ENCODE assay signal across 8 cellular contexts in genomic region chr3:86563358-86563970, GRCh38.
DNase-seq lines count a peak whose midpoint lies in the region; ATAC-seq and TF ChIP-seq lines count a peak whose summit lies in the region.

No MANE protein-coding gene starts in this region.

- H3K4me1 ChIP-seq in Panc1 (ENCODE audit: control insufficient read depth, insufficient read depth, low read length) = no peaks in the 10 kb centered on the region

- no peak overlapping the region for H3K27ac ChIP-seq in Panc1 (ENCODE audit: low read length)

- in situ Hi-C loops in Panc1 (cut with HindIII; ENCODE audit: low pct_unique_long_range_greater_than_20kb, low sequenced_read_pairs) = no loop called here

- POLR2A ChIA-PET in Panc1 (lab: Charles Lee) = no interaction called here

- H3K4me3 Mint-ChIP-seq in natural killer cell = no peak overlapping the region
- no peak overlapping the region for H3K4me3 Mint-ChIP-seq in natural killer cell treated with Interleukin-12 subunit alpha and Interleukin-12 subunit beta and Interleukin-15 and Interleukin-18, amount 100 ng/mL, for 72 hours

- no peaks in the 10 kb centered on the region for H3K4me1 Mint-ChIP-seq in natural killer cell
- no peaks in the 10 kb centered on the region for H3K4me1 Mint-ChIP-seq in natural killer cell treated with Interleukin-12 subunit alpha and Interleukin-12 subunit beta and Interleukin-15 and Interleukin-18, amount 100 ng/mL, for 72 hours (ENCODE audit: low read depth in 2 of 2)

- H3K36me3 Mint-ChIP-seq in natural killer cell = no peaks in the 10 kb centered on the region
- peaks cover 3% of the 10 kb centered on the region for H3K36me3 Mint-ChIP-seq in natural killer cell treated with Interleukin-12 subunit alpha and Interleukin-12 subunit beta and Interleukin-15 and Interleukin-18, amount 100 ng/mL, for 72 hours

- TF ChIP-seq CTCF in natural killer cell (IDR thresholded peaks at IDR 0.05) (peak; percentile 21), Panc1 (IDR thresholded peaks at IDR 0.05) (no peak; the same call in 1 of the 2 replicates)

- no peak for ATAC-seq in natural killer cell
- ATAC-seq in natural killer cell treated with Interleukin-12 subunit alpha and Interleukin-12 subunit beta and Interleukin-15 and Interleukin-18, amount 100 ng/mL, for 72 hours = no peak
- ATAC-seq in Panc1 = no peak

- peaks cover under 1 to 5% of the 10 kb centered on the region in 2 donors for H3K9me3 Mint-ChIP-seq in natural killer cell
- peaks cover 8% of the 10 kb centered on the region for H3K9me3 Mint-ChIP-seq in natural killer cell treated with Interleukin-12 subunit alpha and Interleukin-12 subunit beta and Interleukin-15 and Interleukin-18, amount 100 ng/mL, for 72 hours

- H3K4me3 ChIP-seq in Panc1 (ENCODE audit: low read depth in 2 of 2, low read length in 2 of 2) = no peak overlapping the region

- CTCF ChIA-PET in Panc1 (lab: Charles Lee) = no interaction called here

- intact Hi-C loops in natural killer cell (cut with micrococcal nuclease) = no loop called here
- intact Hi-C loops in Panc1 (cut with micrococcal nuclease; ENCODE audit: unreplicated experiment) = loop anchor here (5.0 kb wide), 1 partner anchor 741 kb away; no protein-coding TSS in a partner anchor

- BruUV-seq in Panc1 (replicated peaks; lab: Mats Ljungman, UMichigan) = no TSS peak

- no peaks in the 10 kb centered on the region for H3K9me3 ChIP-seq in Panc1 (ENCODE audit: control insufficient read depth, insufficient read depth, low read depth, low read length)

- no peaks in the 10 kb centered on the region for H3K27me3 ChIP-seq in Panc1 (ENCODE audit: control insufficient read depth, insufficient read depth, low read length)

- H3K36me3 ChIP-seq in Panc1 (ENCODE audit: control insufficient read depth, insufficient read depth, low read length) = no peaks in the 10 kb centered on the region

- no peak for DNase-seq in natural killer cell
- DNase-seq in natural killer cell treated with Interleukin-12 subunit alpha and Interleukin-12 subunit beta and Interleukin-15 and Interleukin-18, amount 100 ng/mL, for 72 hours (ENCODE audit: low spot score) = no peak
- DNase-seq in HT-29 (ENCODE audit: low spot score) = peak; percentile 23
- DNase-seq in Panc1 (ENCODE audit: low read depth, low spot score) = peak; percentile 5
- DNase-seq in erythroblast (lab: John Stamatoyannopoulos, UW) = peak; percentile 29 to 54
- peak; percentile 51 for DNase-seq in renal cortical epithelial cell (ENCODE audit: low read depth)
- no peak for DNase-seq in stimulated activated CD4-positive, alpha-beta T cell treated with anti-CD3 and anti-CD28 coated beads, Interleukin-4, amount 100 ng/mL, for 24 hours
- DNase-seq in activated CD8-positive, alpha-beta memory T cell treated with anti-CD3 and anti-CD28 coated beads for 24 hours = no peak

- H3K27ac Mint-ChIP-seq in natural killer cell = no peak overlapping the region
- no peak overlapping the region for H3K27ac Mint-ChIP-seq in natural killer cell treated with Interleukin-12 subunit alpha and Interleukin-12 subunit beta and Interleukin-15 and Interleukin-18, amount 100 ng/mL, for 72 hours

- H3K27me3 Mint-ChIP-seq in natural killer cell (ENCODE audit: low read depth in 2 of 2) = no peaks in the 10 kb centered on the region
- H3K27me3 Mint-ChIP-seq in natural killer cell treated with Interleukin-12 subunit alpha and Interleukin-12 subunit beta and Interleukin-15 and Interleukin-18, amount 100 ng/mL, for 72 hours = no peaks in the 10 kb centered on the region

- no peak for TF ChIP-seq POLR2A in erythroblast (IDR thresholded peaks at IDR 0.05; ENCODE audit: low read length)

Comparison
In these comparisons a context has a peak if more than half of its experiments do, and no peak if none do; other contexts are left out.
1. DNase-seq: peak in HT-29 (single experiment), Panc1 (single experiment), erythroblast (2 of 2) and renal cortical epithelial cell (single experiment); none in natural killer cell (single experiment), natural killer cell treated with Interleukin-12 subunit alpha and Interleukin-12 subunit beta and Interleukin-15 and Interleukin-18, amount 100 ng/mL, for 72 hours (single experiment), stimulated activated CD4-positive, alpha-beta T cell treated with anti-CD3 and anti-CD28 coated beads, Interleukin-4, amount 100 ng/mL, for 24 hours (single experiment) and activated CD8-positive, alpha-beta memory T cell treated with anti-CD3 and anti-CD28 coated beads for 24 hours (single experiment).